In genomic region chr12:26697217-26697616, GRCh38 we compare ENCODE assay signal across 21 cellular contexts.
"Had no signal": no experiment of that assay in that cellular context is flagged by ENCODE, and none has a peak within 500 bp of the region (broad histone marks: within the 10 kb centered on the region; RNA-seq: fewer than 3 reads in every experiment).

No MANE protein-coding gene starts in this region.

- H3K27ac Mint-ChIP-seq: activated CD4-positive, alpha-beta memory T cell treated with anti-CD3 and anti-CD28 coated beads for 36 hours; activated CD4-positive, alpha-beta T cell treated with anti-CD3 and anti-CD28 coated beads for 36 hours; activated CD8-positive, alpha-beta memory T cell treated with anti-CD3 and anti-CD28 coated beads, Interleukin-2, amount 10 ng/mL, durations not matched to agents 7 days and 5 days; activated naive CD8-positive, alpha-beta T cell treated with anti-CD3 and anti-CD28 coated beads for 36 hours; activated T-cell treated with anti-CD3 and anti-CD28 coated beads, Interleukin-2, amount 50 U/mL, for 72 hours had no signal

- H3K4me3 ChIP-seq: coronary artery, gastroesophageal sphincter, hepatocyte, thyroid gland had no signal

- H3K4me3 Mint-ChIP-seq: activated CD4-positive, alpha-beta memory T cell treated with anti-CD3 and anti-CD28 coated beads for 36 hours; activated CD4-positive, alpha-beta T cell treated with anti-CD3 and anti-CD28 coated beads for 36 hours; activated CD8-positive, alpha-beta memory T cell treated with anti-CD3 and anti-CD28 coated beads, Interleukin-2, amount 10 ng/mL, durations not matched to agents 7 days and 5 days; activated naive CD8-positive, alpha-beta T cell treated with anti-CD3 and anti-CD28 coated beads for 36 hours; activated T-cell treated with anti-CD3 and anti-CD28 coated beads, Interleukin-2, amount 50 U/mL, for 72 hours; naive B cell; T-helper 17 cell had no signal

- DNase-seq: activated CD4-positive, alpha-beta memory T cell treated with anti-CD3 and anti-CD28 coated beads for 36 hours; activated CD4-positive, alpha-beta T cell treated with anti-CD3 and anti-CD28 coated beads for 36 hours; activated CD8-positive, alpha-beta memory T cell treated with anti-CD3 and anti-CD28 coated beads, Interleukin-2, amount 10 ng/mL, durations not matched to agents 7 days and 5 days; activated naive CD8-positive, alpha-beta T cell treated with anti-CD3 and anti-CD28 coated beads for 36 hours; anterior cingulate cortex; caudate nucleus; effector CD8-positive, alpha-beta T cell; mammary epithelial cell; naive B cell; stimulated activated CD4-positive, alpha-beta T cell treated with anti-CD3 and anti-CD28 coated beads, Interleukin-12 subunit alpha, Interleukin-12 subunit beta, amount 100 ng/mL, for 4 hours; stimulated activated CD4-positive, alpha-beta T cell treated with anti-CD3 and anti-CD28 coated beads, Interleukin-2, amount 100 ng/mL, for 24 hours; T-helper 17 cell; thyroid gland; WERI-Rb-1 had no signal

- H3K36me3 ChIP-seq: thyroid gland, WERI-Rb-1 had no signal

- H3K4me1 ChIP-seq: gastroesophageal sphincter, parathyroid adenoma, thyroid gland had no signal

- H3K27ac ChIP-seq: coronary artery, epithelial cell of prostate, gastroesophageal sphincter, hepatocyte, parathyroid adenoma, thyroid gland, WERI-Rb-1 had no signal

- H3K27me3 Mint-ChIP-seq: activated CD4-positive, alpha-beta memory T cell treated with anti-CD3 and anti-CD28 coated beads for 36 hours; activated CD4-positive, alpha-beta T cell treated with anti-CD3 and anti-CD28 coated beads for 36 hours; activated CD8-positive, alpha-beta memory T cell treated with anti-CD3 and anti-CD28 coated beads, Interleukin-2, amount 10 ng/mL, durations not matched to agents 7 days and 5 days; activated naive CD8-positive, alpha-beta T cell treated with anti-CD3 and anti-CD28 coated beads for 36 hours; naive B cell; T-helper 17 cell had no signal

- H3K27me3 ChIP-seq: gastroesophageal sphincter, hepatocyte, thyroid gland had no signal

- ATAC-seq: activated CD4-positive, alpha-beta T cell treated with anti-CD3 and anti-CD28 coated beads for 36 hours; activated CD8-positive, alpha-beta memory T cell treated with anti-CD3 and anti-CD28 coated beads, Interleukin-2, amount 10 ng/mL, durations not matched to agents 7 days and 5 days; gastroesophageal sphincter; left lobe of liver had no signal

- H3K9me3 Mint-ChIP-seq: activated CD4-positive, alpha-beta memory T cell treated with anti-CD3 and anti-CD28 coated beads for 36 hours; activated naive CD8-positive, alpha-beta T cell treated with anti-CD3 and anti-CD28 coated beads for 36 hours had no signal

- H3K9me3 ChIP-seq: gastroesophageal sphincter, thyroid gland had no signal
